33 cellular contexts compared by ENCODE assay signal in genomic region chr14:47302121-47302520, GRCh38.
"Had no signal": no experiment of that assay in that cellular context is flagged by ENCODE, and none has a peak within 500 bp of the region (broad histone marks: within the 10 kb centered on the region; RNA-seq: fewer than 3 reads in every experiment).

No MANE protein-coding gene starts in this region.

- DNase-seq: activated B cell treated with CpG ODN at 0.5 μM for 24 hours; activated CD4-positive, alpha-beta T cell treated with anti-CD3 and anti-CD28 coated beads for 48 hours; activated CD4-positive, alpha-beta T cell treated with anti-CD3 and anti-CD28 coated beads, Interleukin-2, amount 50 U/mL, for 1 hour; activated CD4-positive, alpha-beta T cell treated with anti-CD3 and anti-CD28 coated beads, Interleukin-2, amount 50 U/mL, for 48 hours; activated CD8-positive, alpha-beta memory T cell treated with anti-CD3 and anti-CD28 coated beads for 24 hours; activated CD8-positive, alpha-beta T cell treated with anti-CD3 and anti-CD28 coated beads for 36 hours; activated effector memory CD4-positive, alpha-beta T cell treated with Interleukin-2 at 50 U/mL for 16 hours; activated gamma-delta T cell treated with Interleukin-2 at 50 U/mL for 16 hours; activated naive CD4-positive, alpha-beta T cell treated with anti-CD3 and anti-CD28 coated beads, Interleukin-2, amount 50 U/mL, for 16 hours; activated naive CD4-positive, alpha-beta T cell treated with Interleukin-2 at 50 U/mL for 16 hours; activated T-cell treated with anti-CD3 and anti-CD28 coated beads, Interleukin-2, amount 50 U/mL, for 4 hours; amniotic stem cell; anterior cingulate cortex; brain microvascular endothelial cell; cortex of kidney; dermis blood vessel endothelial cell; effector CD8-positive, alpha-beta T cell; foreskin fibroblast; glutamatergic neuron; heart left ventricle; T-helper 1 cell; T-helper 17 cell had no signal

- H3K36me3 ChIP-seq: brain microvascular endothelial cell, heart left ventricle had no signal

- H3K4me3 ChIP-seq: heart left ventricle had no signal

- H3K9me3 ChIP-seq: heart left ventricle had no signal

- H3K4me1 ChIP-seq: heart left ventricle had no signal

- ATAC-seq: activated CD4-positive, CD25-positive, alpha-beta regulatory T cell treated with anti-CD3 and anti-CD28 coated beads, Interleukin-2, amount 50 U/mL, for 24 hours; activated CD8-positive, alpha-beta T cell treated with anti-CD3 and anti-CD28 coated beads for 36 hours; activated T-cell treated with anti-CD3 and anti-CD28 coated beads, Interleukin-2, amount 50 U/mL, for 4 hours; activated T-helper 17 cell treated with anti-CD3 and anti-CD28 coated beads, Interleukin-2, amount 50 U/mL, for 72 hours; esophagus mucosa; heart left ventricle; T-helper 17 cell had no signal

- H3K27ac ChIP-seq: brain microvascular endothelial cell, epithelial cell of prostate, heart left ventricle, VCaP had no signal

- H3K27me3 ChIP-seq: brain microvascular endothelial cell, heart left ventricle had no signal

- FAIRE-seq: astrocyte, bronchial epithelial cell, endometrium, endothelial cell of umbilical vein, frontal cortex, TTC549 had no signal
